8 cellular contexts compared by ENCODE assay signal in genomic region chr7:42932861-42933591, GRCh38. TPM values are rescaled to one million over a fixed set of nuclear protein-coding genes. Genes with fewer than 3 reads are reported as not detected.
DNase-seq lines count a peak whose midpoint lies in the region; ATAC-seq and TF ChIP-seq lines count a peak whose summit lies in the region.

No MANE protein-coding gene starts in this region.

- WGBS in adrenal gland, 4 donors = 1 to 3% (median 2%) methylated on average over 15 to 16 of the region's 16 CpGs

- ATAC-seq in stimulated activated memory B cell treated with anti-CD40 and anti-IgM and Interleukin-4, amounts not matched to agents 10 μg/mL and 1 μg/mL and 100 μg/mL, for 72 hours = no peak

- no peaks in the 10 kb centered on the region for H3K27me3 ChIP-seq in adrenal gland

- peak overlapping the region; percentile 96 for H3K27ac Mint-ChIP-seq in stimulated activated memory B cell treated with anti-CD40 and anti-IgM and Interleukin-4, amounts not matched to agents 10 μg/mL and 1 μg/mL and 100 μg/mL, for 72 hours

- in situ Hi-C loops in G401 (cut with HindIII; ENCODE audit: low sequenced_read_pairs) = no loop called here

- TF ChIP-seq CTCF in adrenal gland (IDR thresholded peaks at IDR 0.05) = no peak

- no peaks in the 10 kb centered on the region for H3K9me3 Mint-ChIP-seq in stimulated activated memory B cell treated with anti-CD40 and anti-IgM and Interleukin-4, amounts not matched to agents 10 μg/mL and 1 μg/mL and 100 μg/mL, for 72 hours

- H3K36me3 Mint-ChIP-seq in stimulated activated memory B cell treated with anti-CD40 and anti-IgM and Interleukin-4, amounts not matched to agents 10 μg/mL and 1 μg/mL and 100 μg/mL, for 72 hours = peaks cover 17% of the 10 kb centered on the region

- no peak for TF ChIP-seq POLR2A in adrenal gland (IDR thresholded peaks at IDR 0.05)

- H3K4me1 ChIP-seq in adrenal gland (replicated peaks in 1 of 2) = peaks cover 20 to 46% of the 10 kb centered on the region in 2 donors

- intact Hi-C loops in adrenal gland (cut with DNase I) = no loop called here

- peak overlapping the region in 4 of 5 donors; percentile 52 to 87 (median 70) for H3K27ac ChIP-seq in adrenal gland

- H3K27me3 Mint-ChIP-seq in stimulated activated memory B cell treated with anti-CD40 and anti-IgM and Interleukin-4, amounts not matched to agents 10 μg/mL and 1 μg/mL and 100 μg/mL, for 72 hours = no peaks in the 10 kb centered on the region

- H3K4me3 Mint-ChIP-seq in stimulated activated memory B cell treated with anti-CD40 and anti-IgM and Interleukin-4, amounts not matched to agents 10 μg/mL and 1 μg/mL and 100 μg/mL, for 72 hours = peak overlapping the region; percentile 97

- no peaks in the 10 kb centered on the region for H3K9me3 ChIP-seq in adrenal gland (replicated peaks in 1 of 3)

- H3K4me3 ChIP-seq in adrenal gland = peak overlapping the region; percentile 34 to 75 (median 53)

- H3K36me3 ChIP-seq in adrenal gland (replicated peaks in 1 of 2) = peaks cover 0 to 18% of the 10 kb centered on the region in 2 donors

- peak; percentile 41 for DNase-seq in G401 (ENCODE audit: low spot score)
- peak; percentile 30 for DNase-seq in LoVo (ENCODE audit: low spot score)
- DNase-seq in adrenal gland = peak in 5 of 7 donors; percentile 26 to 65 (median 33)
- DNase-seq in iPS-NIHi7 (ENCODE audit: extremely low spot score) = peak; percentile 25
- no peak for DNase-seq in NCI-H446 treated with DMSO at 0.1 percent for 48 hours (lab: John Stamatoyannopoulos, UW)
- DNase-seq in stimulated activated CD4-positive, alpha-beta T cell treated with anti-CD3 and anti-CD28 coated beads, Interleukin-4, amount 100 ng/mL, for 4 hours = no peak
- DNase-seq in MV-4-11 (lab: John Stamatoyannopoulos, UW) = no peak

- H3K4me1 Mint-ChIP-seq in stimulated activated memory B cell treated with anti-CD40 and anti-IgM and Interleukin-4, amounts not matched to agents 10 μg/mL and 1 μg/mL and 100 μg/mL, for 72 hours = peaks cover 45% of the 10 kb centered on the region

RNA-seq across cellular contexts. Expression of gene MRPL32, which starts 0.8 kb away (rescaled TPM):
- total RNA-seq in G401 (2014; rRNA removed; shearing (Covaris generic)) = 84.9 and 111 TPM in 2 replicates
- 10 to 100 TPM; 56.9 to 84.5 (median 71.2) TPM for total RNA-seq in adrenal gland
- 100 to 1,000 TPM in 2 of 3 donors, 10 to 100 TPM in 1; 73.1 to 174 (median 126) TPM for polyA plus RNA-seq in adrenal gland

RNA-seq across cellular contexts. Expression of gene PSMA2, which starts 1.1 kb away (rescaled TPM):
- total RNA-seq in G401 (2014; rRNA removed; shearing (Covaris generic)) = 235 and 237 TPM in 2 replicates
- total RNA-seq in adrenal gland = 100 to 1,000 TPM in 1 of 8 donors, 10 to 100 TPM in 7; 53.9 to 119 (median 84.6) TPM
- polyA plus RNA-seq in adrenal gland = 100 to 1,000 TPM in 1 of 3 donors, 10 to 100 TPM in 2; 61.6 to 123 (median 62.6) TPM

RNA-seq across cellular contexts. Expression of gene C7orf25, which starts 21.2 kb away (rescaled TPM):
- total RNA-seq in G401 (2014; rRNA removed; shearing (Covaris generic)) = 1.5 and 7.0 TPM in 2 replicates
- 10 to 100 TPM in 1 of 8 donors, 1 to 10 TPM in 7; 3.8 to 10.4 (median 8.0) TPM for total RNA-seq in adrenal gland
- polyA plus RNA-seq in adrenal gland = 1 to 10 TPM; 2.6 to 8.3 (median 4.6) TPM

Comparison
In these comparisons a context has a peak if more than half of its experiments do, and no peak if none do; other contexts are left out.
1. DNase-seq: peak in G401 (single experiment), LoVo (single experiment), adrenal gland (5 of 7) and iPS-NIHi7 (single experiment); none in NCI-H446 treated with DMSO at 0.1 percent for 48 hours (single experiment), stimulated activated CD4-positive, alpha-beta T cell treated with anti-CD3 and anti-CD28 coated beads, Interleukin-4, amount 100 ng/mL, for 4 hours (0 of 2) and MV-4-11 (single experiment).